20 cellular contexts compared by ENCODE assay signal in the genomic region with DNA sequence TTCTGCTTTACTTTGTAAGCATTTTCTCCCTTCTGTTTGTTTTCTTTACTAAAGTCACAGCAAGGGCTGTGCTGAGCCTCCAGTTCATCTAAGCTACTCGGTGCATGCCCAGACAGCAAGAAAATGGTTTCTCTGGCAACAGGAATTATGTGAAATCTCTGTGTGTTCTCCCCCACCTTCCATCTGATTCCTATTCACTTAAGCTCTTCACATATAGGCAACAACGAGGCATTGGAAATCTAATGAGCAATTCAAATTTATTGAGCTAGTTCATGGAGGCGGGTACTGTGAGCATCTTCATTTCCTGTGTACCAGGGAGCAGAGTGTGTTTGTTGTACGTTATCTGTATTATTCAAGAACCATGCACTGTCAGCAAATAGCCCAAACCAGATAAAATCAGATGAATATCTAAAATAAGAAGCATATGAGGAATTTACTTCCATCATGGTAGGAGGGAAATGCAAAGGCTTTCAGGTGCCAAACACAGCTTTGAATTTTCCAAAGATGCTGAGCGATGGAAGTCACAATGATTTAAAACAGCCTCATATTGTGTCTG.
DNase-seq lines count a peak whose midpoint lies in the region; ATAC-seq and TF ChIP-seq lines count a peak whose summit lies in the region.
"Had no signal": no experiment of that assay in that cellular context is flagged by ENCODE, and none has a peak within 500 bp of the region (broad histone marks: within the 10 kb centered on the region; RNA-seq: fewer than 3 reads in every experiment).

No MANE protein-coding gene starts in this region.

- no peaks in the 10 kb centered on the region for H3K4me1 ChIP-seq in IMR-90 (ENCODE audit: control insufficient read depth, insufficient read depth, low read length)
- peaks cover 4% of the 10 kb centered on the region for H3K4me1 ChIP-seq in endodermal cell (ENCODE audit: control insufficient read depth, insufficient read depth, low read length)
- H3K4me1 ChIP-seq in neuron (ENCODE audit: insufficient read depth, low read length), result peaks cover 26% of the 10 kb centered on the region
- H3K4me1 ChIP-seq: Peyer's patch, SJSA1 had no signal

- no peak for TF ChIP-seq RAD21 in IMR-90 (IDR thresholded peaks at IDR 0.05; ENCODE audit: low read length)

- no peak overlapping the region for H4K5ac ChIP-seq in IMR-90 (ENCODE audit: low read depth, low read length)

- BruUV-seq in IMR-90 (replicated peaks; lab: Mats Ljungman, UMichigan), result no TSS peak

- CTCF ChIA-PET in IMR-90 (lab: Yijun Ruan, JAX), result no interaction called here

- POLR2A ChIA-PET in IMR-90 (lab: Charles Lee; ENCODE audit: unreplicated experiment), result no interaction called here

- H3K27me3 ChIP-seq in IMR-90 (ENCODE audit: control insufficient read depth, insufficient read depth, low read length) (no peaks in the 10 kb centered on the region), endodermal cell (ENCODE audit: control insufficient read depth, insufficient read depth, low read length, poor library complexity, severe bottlenecking) (no peaks in the 10 kb centered on the region), neuron (ENCODE audit: insufficient read depth, low read length) (no peaks in the 10 kb centered on the region)
- H3K27me3 ChIP-seq: Peyer's patch, SJSA1 had no signal

- no peaks in the 10 kb centered on the region for H4K20me1 ChIP-seq in IMR-90 (ENCODE audit: insufficient read depth, low read length)

- H3K4me1 Mint-ChIP-seq in endodermal cell, result peaks cover 59% of the 10 kb centered on the region
- H3K4me1 Mint-ChIP-seq: CD14-positive monocyte had no signal

- H3K4me3 ChIP-seq in IMR-90 (ENCODE audit: insufficient read depth, low read depth, low read length), result no peak overlapping the region
- no peak overlapping the region for H3K4me3 ChIP-seq in endodermal cell (ENCODE audit: low read length)
- peak overlapping the region; percentile 18 for H3K4me3 ChIP-seq in neuron (ENCODE audit: low read length)
- H3K4me3 ChIP-seq: Peyer's patch, SJSA1 had no signal

- no peak overlapping the region for H2BK20ac ChIP-seq in IMR-90 (ENCODE audit: low read depth, low read length)

- H3K18ac ChIP-seq in IMR-90 (ENCODE audit: low read depth, low read length), result no peak overlapping the region

- no peaks in the 10 kb centered on the region for H3K27me3 Mint-ChIP-seq in endodermal cell (ENCODE audit: insufficient read depth)

- H3K27ac Mint-ChIP-seq in endodermal cell, result no peak overlapping the region
- H3K27ac Mint-ChIP-seq: CD14-positive monocyte had no signal

- no peak overlapping the region for H3K4me2 ChIP-seq in IMR-90 (ENCODE audit: low read depth, low read length)

- no peaks in the 10 kb centered on the region for H3K9me1 ChIP-seq in IMR-90 (ENCODE audit: insufficient read depth, low read length)

- no peak for TF ChIP-seq CTCF in IMR-90 (conservative IDR thresholded peaks at IDR 0.05; ENCODE audit: low read depth, low read length)
- no peak for TF ChIP-seq CTCF in endodermal cell (conservative IDR thresholded peaks at IDR 0.05)

- no peak overlapping the region for H2BK120ac ChIP-seq in IMR-90 (ENCODE audit: low read depth, low read length)

- H3K36me3 Mint-ChIP-seq in endodermal cell (ENCODE audit: low read depth), result no peaks in the 10 kb centered on the region
- H3K36me3 Mint-ChIP-seq: CD14-positive monocyte had no signal

- dilution Hi-C loops in IMR-90 (cut with HindIII; ENCODE audit: low sequenced_read_pairs, unreplicated experiment), result no loop called here

- H2AFZ ChIP-seq in IMR-90 (replicated peaks; ENCODE audit: low read length, poor library complexity), result no peak overlapping the region
- peak overlapping the region; percentile 85 for H2AFZ ChIP-seq in neuron (ENCODE audit: low read depth, low read length)

- H4K8ac ChIP-seq in IMR-90 (ENCODE audit: low read depth in 2 of 2, low read length in 2 of 2), result no peak overlapping the region

- H3K9ac ChIP-seq in IMR-90 (ENCODE audit: low read depth, low read length), result no peak overlapping the region
- H3K9ac ChIP-seq in endodermal cell (ENCODE audit: extremely low read depth, low read length, poor library complexity, severe bottlenecking), result no peak overlapping the region

- no peak overlapping the region for H2BK5ac ChIP-seq in IMR-90 (ENCODE audit: low read depth, low read length, poor library complexity, severe bottlenecking)

- no peak overlapping the region for H4K91ac ChIP-seq in IMR-90 (ENCODE audit: insufficient read depth, low read depth, low read length)

- H3K56ac ChIP-seq in IMR-90 (ENCODE audit: extremely low read depth, insufficient read depth, low read length), result no peak overlapping the region

- H3K27ac ChIP-seq in IMR-90 (ENCODE audit: insufficient read depth, low read length), result no peak overlapping the region
- peak overlapping the region; percentile 83 for H3K27ac ChIP-seq in endodermal cell (ENCODE audit: low read depth, low read length)
- H3K27ac ChIP-seq: Peyer's patch, SJSA1 had no signal

- H3K14ac ChIP-seq in IMR-90 (replicated peaks; ENCODE audit: low read depth, low read length), result no peak overlapping the region

- no peak for TF ChIP-seq POLR2A in IMR-90 (IDR thresholded peaks at IDR 0.05; ENCODE audit: low read depth, low read length)

- no peak overlapping the region for H3K23ac ChIP-seq in IMR-90 (ENCODE audit: low read depth, low read length)

- H2BK15ac ChIP-seq in IMR-90 (ENCODE audit: low read depth, low read length), result no peak overlapping the region

- H3K9me3 Mint-ChIP-seq in endodermal cell, result no peaks in the 10 kb centered on the region

- H3K9me3 ChIP-seq in IMR-90 (ENCODE audit: control insufficient read depth, insufficient read depth, low read length), result no peaks in the 10 kb centered on the region
- no peaks in the 10 kb centered on the region for H3K9me3 ChIP-seq in endodermal cell (ENCODE audit: control insufficient read depth, low read length)
- H3K9me3 ChIP-seq in neuron (ENCODE audit: low read length), result no peaks in the 10 kb centered on the region
- H3K9me3 ChIP-seq: Peyer's patch, SJSA1 had no signal

- H3K36me3 ChIP-seq in IMR-90 (ENCODE audit: control insufficient read depth, insufficient read depth, low read length) (no peaks in the 10 kb centered on the region), endodermal cell (ENCODE audit: control insufficient read depth, insufficient read depth, low read length) (no peaks in the 10 kb centered on the region), neuron (ENCODE audit: insufficient read depth, low read length) (no peaks in the 10 kb centered on the region)
- H3K36me3 ChIP-seq: Peyer's patch, SJSA1 had no signal

- ATAC-seq in IMR-90 (ENCODE audit: low read depth), result no peak
- ATAC-seq in GM18511 (IDR thresholded peaks at IDR 0.05; ENCODE audit: unreplicated experiment), result no peak

- no CpG with 5 or more reads among the region's 5 CpGs for WGBS in IMR-90 (ENCODE audit: extremely low coverage in 2 of 2, insufficient read length in 1 of 2), 2 experiments
- WGBS in endodermal cell (ENCODE audit: insufficient coverage in 1 of 2, insufficient read length in 1 of 2), 2 experiments, result 89 to 91% methylated on average over 1 to 5 of the region's 5 CpGs

- H3K4me3 Mint-ChIP-seq in endodermal cell, result no peak overlapping the region
- H3K4me3 Mint-ChIP-seq: CD14-positive monocyte had no signal

- no peaks in the 10 kb centered on the region; a peak in 1 of 4 replicates for H3K79me1 ChIP-seq in IMR-90 (ENCODE audit: low read depth in 1 of 2, low read length in 2 of 2)

- H3K4ac ChIP-seq in IMR-90 (ENCODE audit: low read depth, low read length), result no peak overlapping the region

- DNase-seq in IMR-90 (no peak), NCI-H69 (lab: John Stamatoyannopoulos, UW) (peak; percentile 21), endodermal cell (no peak), kidney glomerular epithelial cell (lab: John Stamatoyannopoulos, UW) (no peak), NCI-H1436 (lab: John Stamatoyannopoulos, UW) (no peak), dermis blood vessel endothelial cell (no peak)
- DNase-seq: ACHN; COR-L47; DMS153; GDM1; KBM-7; NCI-H187 treated with DMSO at 0.1 percent for 48 hours; NCI-H446; NCI-H526 treated with DMSO at 0.1 percent for 48 hours; NK-92 treated with Interleukin-12 subunit alpha and Interleukin-12 subunit beta, amount 100 ng/mL, for 24 hours; Peyer's patch had no signal

- in situ Hi-C loops in IMR-90 (cut with MboI; ENCODE audit: low sequenced_read_pairs), result no loop called here

- no peak overlapping the region for H2AK9ac ChIP-seq in IMR-90 (replicated peaks; ENCODE audit: low read depth, low read length, poor library complexity)

- no peak overlapping the region for H2AK5ac ChIP-seq in IMR-90 (ENCODE audit: low read depth, low read length)

- intact Hi-C loops in IMR-90 (cut with micrococcal nuclease), result no loop called here

TF ChIP-seq in IMR-90, 13 proteins besides CTCF, POLR2A, EP300 and RAD21:
- TF ChIP-seq MXI1 (IDR thresholded peaks at IDR 0.05; ENCODE audit: borderline replicate concordance, low read depth, low read length), result no peak
- TF ChIP-seq FOS (IDR thresholded peaks at IDR 0.05; ENCODE audit: low read depth, low read length), result no peak
- peak; percentile 40; the same call in 1 of the 2 replicates for TF ChIP-seq MAFK (IDR thresholded peaks at IDR 0.05; ENCODE audit: low read depth, low read length)
